ENCODE assay signal across 31 cellular contexts in genomic region chr1:204186597-204186996, GRCh38. TPM values are rescaled to one million over a fixed set of nuclear protein-coding genes. Genes with fewer than 3 reads are reported as not detected.
"Had no signal": no experiment of that assay in that cellular context is flagged by ENCODE, and none has a peak within 500 bp of the region (broad histone marks: within the 10 kb centered on the region; RNA-seq: fewer than 3 reads in every experiment).

No MANE protein-coding gene starts in this region.

- H3K4me3 ChIP-seq: colonic mucosa, esophagus squamous epithelium, gastroesophageal sphincter, heart left ventricle, hepatocyte, left lung, lower lobe of right lung, mucosa of descending colon had no signal

- H2AFZ ChIP-seq: hepatocyte had no signal

- DNase-seq: cerebellar nuclear complex; colonic mucosa; cortex of kidney; effector CD8-positive, alpha-beta T cell; effector memory CD8-positive, alpha-beta T cell; endodermal cell; erythroblast; esophagus squamous epithelium; foreskin fibroblast; foreskin melanocyte; heart left ventricle; hypothalamus; immature natural killer cell; islet precursor cell; left lung; left ventricle myocardium superior; lower lobe of right lung; mesenchymal stem cell; mucosa of descending colon had no signal

- ATAC-seq: effector memory CD8-positive, alpha-beta T cell; esophagus mucosa; gastroesophageal sphincter; heart left ventricle; left lung; left ventricle myocardium superior; lower lobe of right lung; mucosa of descending colon had no signal

- FAIRE-seq: endometrium had no signal

- H3K36me3 ChIP-seq: colonic mucosa, esophagus squamous epithelium, gastroesophageal sphincter, heart left ventricle, left lung, lower lobe of right lung had no signal

- H3K9me3 ChIP-seq: colonic mucosa, esophagus squamous epithelium, gastroesophageal sphincter, heart left ventricle, left lung, lower lobe of right lung, mucosa of descending colon had no signal

- H3K79me2 ChIP-seq: hepatocyte had no signal

- H3K4me2 ChIP-seq: hepatocyte had no signal

- H3K27ac ChIP-seq: colonic mucosa, epithelial cell of prostate, esophagus squamous epithelium, gastroesophageal sphincter, heart left ventricle, hepatocyte, left lung, lower lobe of right lung had no signal

- H3K4me1 ChIP-seq: colonic mucosa had no signal

- H3K27me3 ChIP-seq: colonic mucosa had no signal

RNA-seq across cellular contexts. Expression of gene KISS1, which starts 9.7 kb away (rescaled TPM):
- total RNA-seq: endodermal cell, esophagus mucosa, esophagus squamous epithelium, gastroesophageal sphincter, heart left ventricle, left ventricle myocardium superior, lower leg skin, lower lobe of right lung, mesenteric fat pad had no signal
- polyA plus RNA-seq: heart left ventricle, immature natural killer cell had no signal

RNA-seq across cellular contexts. Expression of gene REN, which starts 20.5 kb away (rescaled TPM):
- total RNA-seq: chondrocyte, dermis microvascular lymphatic vessel endothelial cell, endodermal cell, esophagus mucosa, gastroesophageal sphincter, heart left ventricle, left ventricle myocardium superior, lung microvascular endothelial cell, mesothelial cell of epicardium, myocyte had no signal
- polyA plus RNA-seq: heart left ventricle, immature natural killer cell had no signal

RNA-seq across cellular contexts. Expression of gene GOLT1A, which starts 27.2 kb away (rescaled TPM):
- total RNA-seq: chondrocyte, esophagus mucosa, left ventricle myocardium superior, mesenteric fat pad, myocyte had no signal
- polyA plus RNA-seq: immature natural killer cell had no signal
